In the genomic region with DNA sequence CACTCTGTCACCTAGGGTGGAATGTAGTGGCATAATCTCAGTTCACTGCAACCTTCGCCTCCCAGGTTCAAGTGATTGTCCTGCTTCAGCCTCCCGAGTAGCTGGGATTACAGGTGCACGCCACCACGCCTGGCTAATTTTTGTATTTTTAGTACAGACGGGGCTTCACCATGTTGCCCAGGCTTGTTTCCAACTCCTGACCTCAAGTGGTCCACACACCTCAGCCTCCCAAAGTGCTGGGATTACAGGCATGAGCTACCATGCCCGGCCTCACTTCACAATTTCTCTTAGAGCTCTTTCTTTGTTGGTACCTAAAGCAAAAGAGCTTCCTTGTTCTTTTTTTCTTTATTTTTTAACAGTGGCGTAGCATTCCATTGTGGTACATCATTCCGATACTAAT, we compare ENCODE assay signal across 5 cellular contexts. TPM values are rescaled to one million over a fixed set of nuclear protein-coding genes. Genes with fewer than 3 reads are reported as not detected.
A peak's percentile ranks its signal among the peaks of the same experiment; 100 is the strongest.
DNase-seq lines count a peak whose midpoint lies in the region; ATAC-seq lines count a peak whose summit lies in the region.
"Not testable (repeated sequence)": the region's sequence is repeated elsewhere in the genome, so short reads cannot be mapped to it uniquely, and the experiment has no call there.
"Had no signal": no experiment of that assay in that cellular context is flagged by ENCODE, and none has a peak within 500 bp of the region (broad histone marks: within the 10 kb centered on the region; RNA-seq: fewer than 3 reads in every experiment).

No MANE protein-coding gene starts in this region.

- DNase-seq in central memory CD8-positive, alpha-beta T cell (ENCODE audit: low spot score in 2 of 2) = not testable (repeated sequence)
- DNase-seq in iPS-NIHi11 (ENCODE audit: low spot score) (peak; percentile 3), sciatic nerve (ENCODE audit: low spot score) (peak; percentile 22)
- DNase-seq in natural killer cell treated with Interleukin-12 subunit alpha and Interleukin-12 subunit beta and Interleukin-15 and Interleukin-18, amount 100 ng/mL, for 72 hours (ENCODE audit: low spot score) = peak; percentile 32

- H3K4me1 Mint-ChIP-seq in central memory CD8-positive, alpha-beta T cell = peaks cover 11% of the 10 kb centered on the region
- not testable (repeated sequence) for H3K4me1 Mint-ChIP-seq in natural killer cell treated with Interleukin-12 subunit alpha and Interleukin-12 subunit beta and Interleukin-15 and Interleukin-18, amount 100 ng/mL, for 72 hours (ENCODE audit: low read depth in 2 of 2)

- not testable (repeated sequence) for H3K27me3 Mint-ChIP-seq in central memory CD8-positive, alpha-beta T cell; natural killer cell treated with Interleukin-12 subunit alpha and Interleukin-12 subunit beta and Interleukin-15 and Interleukin-18, amount 100 ng/mL, for 72 hours

- not testable (repeated sequence) for H3K9me3 Mint-ChIP-seq in central memory CD8-positive, alpha-beta T cell; natural killer cell treated with Interleukin-12 subunit alpha and Interleukin-12 subunit beta and Interleukin-15 and Interleukin-18, amount 100 ng/mL, for 72 hours

- H3K4me3 Mint-ChIP-seq in central memory CD8-positive, alpha-beta T cell; natural killer cell treated with Interleukin-12 subunit alpha and Interleukin-12 subunit beta and Interleukin-15 and Interleukin-18, amount 100 ng/mL, for 72 hours: not testable (repeated sequence)

- intact Hi-C loops in sciatic nerve (cut with DNase I) = not testable (repeated sequence)

- H3K36me3 Mint-ChIP-seq in central memory CD8-positive, alpha-beta T cell (ENCODE audit: insufficient read depth) = peaks cover 73% of the 10 kb centered on the region
- peaks cover 32% of the 10 kb centered on the region for H3K36me3 Mint-ChIP-seq in natural killer cell treated with Interleukin-12 subunit alpha and Interleukin-12 subunit beta and Interleukin-15 and Interleukin-18, amount 100 ng/mL, for 72 hours

- ATAC-seq in central memory CD8-positive, alpha-beta T cell (replicated peaks; ENCODE audit: extremely low read depth, poor library complexity, severe bottlenecking); natural killer cell treated with Interleukin-12 subunit alpha and Interleukin-12 subunit beta and Interleukin-15 and Interleukin-18, amount 100 ng/mL, for 72 hours; sciatic nerve: not testable (repeated sequence)

- peak overlapping the region; percentile 23 for H3K27ac Mint-ChIP-seq in central memory CD8-positive, alpha-beta T cell (ENCODE audit: low read depth)
- H3K27ac Mint-ChIP-seq in natural killer cell treated with Interleukin-12 subunit alpha and Interleukin-12 subunit beta and Interleukin-15 and Interleukin-18, amount 100 ng/mL, for 72 hours = peak overlapping the region in 1 of 2 donors; percentile 38

RNA-seq across cellular contexts. Expression of a gene that starts 24.3 kb away (rescaled TPM):
- total RNA-seq in natural killer cell treated with Interleukin-12 subunit alpha and Interleukin-12 subunit beta and Interleukin-15 and Interleukin-18, amount 100 ng/mL, for 72 hours = 1 to 10 TPM in 1 of 2 donors, not detected in 1; 1.9 TPM
- 0.58 TPM for total RNA-seq in sciatic nerve
- total RNA-seq: G401 had no signal

RNA-seq across cellular contexts. Expression of a gene that starts 35.2 kb away (rescaled TPM):
- 10 to 100 TPM; 37.2 to 51.5 TPM for total RNA-seq in natural killer cell treated with Interleukin-12 subunit alpha and Interleukin-12 subunit beta and Interleukin-15 and Interleukin-18, amount 100 ng/mL, for 72 hours
- 35.7 TPM for total RNA-seq in sciatic nerve
